In genomic region chr3:136835817-136836510, GRCh38 we compare ENCODE assay signal across 1 cellular context.
TF ChIP-seq lines count a peak whose summit lies in the region.

No MANE protein-coding gene starts in this region.

TF ChIP-seq in endothelial cell of umbilical vein, 7 proteins besides CTCF, POLR2A, EP300 and RAD21 (continued from another document):
- TF ChIP-seq FOS (IDR thresholded peaks at IDR 0.05; ENCODE audit: borderline replicate concordance, insufficient read depth, low read length) (no peak), GATA2 (IDR thresholded peaks at IDR 0.05; ENCODE audit: insufficient read depth, insufficient read length, low read depth, low read length) (no peak), MAX (IDR thresholded peaks at IDR 0.05; ENCODE audit: insufficient read depth, insufficient read length) (no peak), EZH2 (IDR thresholded peaks at IDR 0.05; ENCODE audit: borderline replicate concordance, low read depth, low read length, severe bottlenecking) (no peak), JUN (IDR thresholded peaks at IDR 0.05; ENCODE audit: borderline replicate concordance, insufficient read depth, insufficient read length, low read depth) (no peak)
